ENCODE assay signal across 9 cellular contexts in genomic region chrX:22184096-22184495, GRCh38.
"Had no signal": no experiment of that assay in that cellular context is flagged by ENCODE, and none has a peak within 500 bp of the region (broad histone marks: within the 10 kb centered on the region; RNA-seq: fewer than 3 reads in every experiment).

No MANE protein-coding gene starts in this region.

- DNase-seq: GM23248, GOT3, H7, HFFc6, IMR-90 had no signal

- H3K4me1 ChIP-seq: HAP-1 had no signal

- H3K4me3 Mint-ChIP-seq: HFFc6 had no signal

- H3K9me3 ChIP-seq: HAP-1 had no signal

- H3K27ac ChIP-seq: GM23248 had no signal

- FAIRE-seq: HTR-8/SVneo, K562 had no signal

- ATAC-seq: HCT116, K562 had no signal

- H3K9me3 Mint-ChIP-seq: HFFc6 had no signal

- H3K4me3 ChIP-seq: GM23248, HAP-1, K562 had no signal

- H3K27ac Mint-ChIP-seq: HFFc6 had no signal
